9 cellular contexts compared by ENCODE assay signal in the genomic region with DNA sequence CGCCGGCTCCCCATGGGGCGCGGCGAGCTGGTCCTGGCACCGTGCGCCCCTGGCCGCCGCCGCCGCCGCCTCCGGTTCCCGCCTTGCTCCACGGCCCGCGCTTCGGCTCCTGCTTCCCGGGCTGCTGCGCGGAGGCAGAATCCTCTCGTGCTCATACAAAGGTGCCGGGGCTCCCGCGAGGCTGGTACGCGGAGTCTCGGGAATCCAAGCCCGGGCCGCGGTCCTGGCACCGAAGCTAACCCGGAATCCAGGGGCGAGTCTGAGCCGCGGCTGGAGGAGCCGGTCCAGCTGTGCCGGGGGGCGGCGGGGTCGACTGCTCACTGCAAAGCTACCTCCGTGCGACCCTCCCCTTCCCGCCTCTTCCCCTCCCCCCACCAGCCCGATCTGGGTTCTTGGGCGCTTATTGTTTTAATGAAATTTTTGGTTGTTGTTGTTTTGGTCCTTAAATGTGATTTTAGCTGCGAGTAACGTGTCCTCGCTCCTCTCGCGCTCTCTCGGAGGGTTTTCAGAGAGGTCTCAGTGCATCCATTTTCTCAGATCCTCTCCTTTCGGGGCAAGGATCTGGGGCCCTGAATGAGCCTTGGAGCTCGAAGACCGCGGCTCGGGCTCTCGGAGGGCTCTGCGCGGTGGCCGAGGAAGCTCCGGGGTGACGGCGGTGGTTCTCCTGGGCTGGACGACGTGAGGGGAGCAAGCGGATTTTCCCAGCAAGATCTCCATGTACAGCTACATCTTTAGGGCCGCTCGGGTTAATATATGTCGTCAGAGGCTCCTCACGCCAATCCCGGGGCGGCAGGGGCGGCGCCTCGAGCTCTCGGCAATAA. TPM values are rescaled to one million over a fixed set of nuclear protein-coding genes. Genes with fewer than 3 reads are reported as not detected.
DNase-seq lines count a peak whose midpoint lies in the region; ATAC-seq and TF ChIP-seq lines count a peak whose summit lies in the region.
"Had no signal": no experiment of that assay in that cellular context is flagged by ENCODE, and none has a peak within 500 bp of the region (broad histone marks: within the 10 kb centered on the region; RNA-seq: fewer than 3 reads in every experiment).

A gene (minus strand): TSS at position 725 of the 821 bp plus-strand sequence. CDS start 940 bp downstream, outside the sequence.

- peaks cover 2% of the 10 kb centered on the region for H3K36me3 Mint-ChIP-seq in T-helper 2 cell treated with Interferon-gamma antibody and Interleukin-4, amounts not matched to agents 5 μg/mL and 100 μg/mL, for 36 hours (ENCODE audit: low read depth)

- TF ChIP-seq POLR2A in esophagus squamous epithelium (IDR thresholded peaks at IDR 0.05) = no peak
- peak; percentile 65 for TF ChIP-seq POLR2A in ovary (IDR thresholded peaks at IDR 0.05)

- H3K4me3 Mint-ChIP-seq in T-helper 2 cell treated with Interferon-gamma antibody and Interleukin-4, amounts not matched to agents 5 μg/mL and 100 μg/mL, for 36 hours = peak within 1 kb of the TSS; percentile 65

- H3K9me3 ChIP-seq in esophagus squamous epithelium = no peaks in the 10 kb centered on the region
- H3K9me3 ChIP-seq in ovary = no peaks in the 10 kb centered on the region

- peaks cover 5% of the 10 kb centered on the region for H3K4me1 Mint-ChIP-seq in T-helper 2 cell treated with Interferon-gamma antibody and Interleukin-4, amounts not matched to agents 5 μg/mL and 100 μg/mL, for 36 hours (ENCODE audit: low read depth)

- H3K4me3 ChIP-seq in esophagus squamous epithelium = peak within 1 kb of the TSS; percentile 14 to 59 (median 41)
- H3K4me3 ChIP-seq in ovary = peak within 1 kb of the TSS; percentile 70

- ATAC-seq in HG02852 (IDR thresholded peaks at IDR 0.05; ENCODE audit: unreplicated experiment) (no peak), HG02610 (IDR thresholded peaks at IDR 0.05; ENCODE audit: unreplicated experiment) (no peak)

- H3K27ac ChIP-seq in esophagus squamous epithelium = peak within 1 kb of the TSS in 3 of 4 donors; percentile 49 to 65 (median 64)
- peak within 1 kb of the TSS; percentile 83 to 94 for H3K27ac ChIP-seq in ovary
- H3K27ac ChIP-seq: C4-2B had no signal

- peaks cover 12 to 43% (median 16%) of the 10 kb centered on the region in 3 donors for H3K4me1 ChIP-seq in esophagus squamous epithelium
- no peaks in the 10 kb centered on the region for H3K4me1 ChIP-seq in ovary (ENCODE audit: insufficient read depth)

- 2 to 5% methylated on average over 18 to 41 of the region's 77 CpGs for WGBS in esophagus squamous epithelium, 2 donors
- 0 to 1% (median 0%) methylated on average over 44 to 77 of the region's 77 CpGs for WGBS in ovary, 3 donors

- no peaks in the 10 kb centered on the region for H3K36me3 ChIP-seq in esophagus squamous epithelium
- no peaks in the 10 kb centered on the region for H3K36me3 ChIP-seq in ovary

- H3K9me3 Mint-ChIP-seq in T-helper 2 cell treated with Interferon-gamma antibody and Interleukin-4, amounts not matched to agents 5 μg/mL and 100 μg/mL, for 36 hours = peaks cover 5% of the 10 kb centered on the region

- no peak for DNase-seq in T-helper 2 cell treated with Interferon-gamma antibody and Interleukin-4, amounts not matched to agents 5 μg/mL and 100 μg/mL, for 36 hours (ENCODE audit: low spot score)
- no peak for DNase-seq in T-helper 2 cell
- DNase-seq in SK-N-DZ (ENCODE audit: low spot score) = peak; percentile 96
- DNase-seq in esophagus squamous epithelium (lab: John Stamatoyannopoulos, UW) = no peak
- peak; percentile 80 to 90 (median 85) for DNase-seq in ovary
- DNase-seq in hippocampal formation (lab: John Stamatoyannopoulos, UW) = no peak

- H3K27me3 Mint-ChIP-seq in T-helper 2 cell treated with Interferon-gamma antibody and Interleukin-4, amounts not matched to agents 5 μg/mL and 100 μg/mL, for 36 hours (ENCODE audit: low read depth) = peaks cover 88% of the 10 kb centered on the region

- intact Hi-C loops in esophagus squamous epithelium (cut with DNase I) = no loop called here
- intact Hi-C loops in ovary (cut with DNase I) = no loop called here

- peak within 1 kb of the TSS; percentile 83 for H3K27ac Mint-ChIP-seq in T-helper 2 cell treated with Interferon-gamma antibody and Interleukin-4, amounts not matched to agents 5 μg/mL and 100 μg/mL, for 36 hours

- H3K27me3 ChIP-seq in esophagus squamous epithelium = peaks cover 15 to 100% (median 67%) of the 10 kb centered on the region in 4 donors
- H3K27me3 ChIP-seq in ovary = no peaks in the 10 kb centered on the region

- TF ChIP-seq CTCF in esophagus squamous epithelium (IDR thresholded peaks at IDR 0.05) (no peak), ovary (IDR thresholded peaks at IDR 0.05) (no peak)

- TF ChIP-seq EP300 in ovary (IDR thresholded peaks at IDR 0.05) = no peak

RNA-seq across cellular contexts. Expression of the gene that starts here (rescaled TPM):
- polyA plus RNA-seq in SK-N-DZ (2014; cell fraction: cytosol; rRNA removed) = 257 and 444 TPM in 2 replicates
- 378 and 426 TPM in 2 replicates for polyA plus RNA-seq in SK-N-DZ (2014; cell fraction: nucleus; rRNA removed)
- 1 to 10 TPM in 3 of 4 donors, under 1 TPM in 1; 0.31 to 3.8 (median 1.8) TPM for total RNA-seq in esophagus squamous epithelium
- 10 to 100 TPM; 12.9 to 99.9 (median 44.1) TPM for total RNA-seq in ovary
- polyA plus RNA-seq in ovary = 10 to 100 TPM; 32.4 to 39.6 TPM

Comparison
In these comparisons a context has a peak if more than half of its experiments do, and no peak if none do; other contexts are left out.
1. DNase-seq: peak in SK-N-DZ (single experiment) and ovary (5 of 5); none in T-helper 2 cell treated with Interferon-gamma antibody and Interleukin-4, amounts not matched to agents 5 μg/mL and 100 μg/mL, for 36 hours (single experiment), T-helper 2 cell (0 of 5), esophagus squamous epithelium (single experiment) and hippocampal formation (0 of 2).